ENCODE assay signal across 1 cellular context in the genomic region with DNA sequence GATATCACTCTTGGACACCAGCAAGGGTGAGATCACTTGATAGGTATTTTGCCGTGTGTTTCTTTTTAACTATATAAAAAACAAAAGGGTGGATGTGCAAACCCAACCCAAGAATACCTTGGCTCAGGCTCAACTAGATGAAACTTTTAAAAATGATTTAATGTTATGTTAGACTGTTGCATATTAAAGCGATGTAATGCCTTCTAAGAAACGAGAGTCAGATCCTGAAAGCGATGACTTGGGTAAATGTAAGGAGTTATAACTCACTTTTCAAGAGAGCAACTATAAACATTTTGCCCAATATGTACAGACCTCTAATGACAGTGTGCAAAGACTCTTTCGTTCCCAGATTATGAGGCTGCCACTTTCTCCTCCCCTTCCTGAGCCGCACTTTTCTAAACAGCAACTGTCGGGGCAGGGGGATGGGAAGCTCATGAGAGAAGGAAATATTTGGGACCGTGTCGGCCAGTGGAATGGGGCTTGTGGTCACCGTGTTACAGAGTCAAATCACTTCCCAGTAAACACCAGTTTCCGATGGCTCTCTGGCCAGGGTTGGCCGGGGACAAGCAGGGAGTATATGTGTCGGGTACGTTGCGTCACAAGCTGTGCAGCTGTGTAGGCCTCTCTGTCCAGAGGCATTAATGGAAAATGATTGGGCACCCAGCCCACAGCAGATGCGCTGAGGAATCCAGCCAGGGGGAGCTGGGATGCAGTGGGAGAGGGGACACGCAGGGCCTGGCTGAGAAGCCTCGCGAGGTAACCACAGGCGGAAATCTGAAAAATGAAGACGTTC.
TF ChIP-seq lines count a peak whose summit lies in the region.

No MANE protein-coding gene starts in this region.

TF ChIP-seq in HepG2, 621 proteins besides CTCF, POLR2A, EP300 and RAD21:
- TF ChIP-seq ASH2L (IDR thresholded peaks at IDR 0.05; ENCODE audit: insufficient read length, low read depth, low read length) (no peak), ZNF768 (CRISPR knock-in tag; IDR thresholded peaks at IDR 0.05) (peak; percentile 56; the same call in 1 of the 2 replicates)
